ENCODE assay signal across 9 cellular contexts in genomic region chr5:173736923-173737412, GRCh38.
A peak's percentile ranks its signal among the peaks of the same experiment; 100 is the strongest.
DNase-seq lines count a peak whose midpoint lies in the region; ATAC-seq and TF ChIP-seq lines count a peak whose summit lies in the region.
"Had no signal": no experiment of that assay in that cellular context is flagged by ENCODE, and none has a peak within 500 bp of the region (broad histone marks: within the 10 kb centered on the region; RNA-seq: fewer than 3 reads in every experiment).

No MANE protein-coding gene starts in this region.

- H3K27ac ChIP-seq in left ventricle myocardium inferior (replicated peaks): no peak overlapping the region
- H3K27ac ChIP-seq: coronary artery had no signal

- H3K4me3 ChIP-seq in GM12865 (ENCODE audit: low read depth, low read length) (no peak overlapping the region), left ventricle myocardium inferior (no peak overlapping the region)
- H3K4me3 ChIP-seq: coronary artery had no signal

- H3K9me3 ChIP-seq in left ventricle myocardium inferior (replicated peaks): no peaks in the 10 kb centered on the region

- ATAC-seq in GM21381 (IDR thresholded peaks at IDR 0.05; ENCODE audit: unreplicated experiment) (peak; percentile 65), HG03439 (IDR thresholded peaks at IDR 0.05; ENCODE audit: unreplicated experiment) (peak; percentile 57)

- H3K27me3 ChIP-seq in left ventricle myocardium inferior (ENCODE audit: low read depth): no peaks in the 10 kb centered on the region

- H3K36me3 ChIP-seq in left ventricle myocardium inferior: no peaks in the 10 kb centered on the region

- TF ChIP-seq CTCF in GM12865 (IDR thresholded peaks at IDR 0.05; ENCODE audit: insufficient read depth, low read depth, low read length, missing control alignments) (no peak), left ventricle myocardium inferior (IDR thresholded peaks at IDR 0.05; ENCODE audit: borderline replicate concordance) (no peak)

- H3K4me1 ChIP-seq in left ventricle myocardium inferior: no peaks in the 10 kb centered on the region

- intact Hi-C loops in left ventricle myocardium inferior (cut with micrococcal nuclease): no loop called here
- intact Hi-C loops in head of caudate nucleus (cut with DNase I): no loop called here

- DNase-seq in GM12865 (ENCODE audit: low read depth) (peak; percentile 94), kidney tubule cell (ENCODE audit: low spot score) (peak; percentile 76), activated T-cell treated with anti-CD3 and anti-CD28 coated beads for 4 hours (no peak), left ventricle myocardium inferior (no peak), islet precursor cell (no peak), head of caudate nucleus (no peak)

Comparison
In these comparisons a context has a peak if more than half of its experiments do, and no peak if none do; other contexts are left out.
1. DNase-seq: peak in GM12865 (single experiment) and kidney tubule cell (single experiment); none in activated T-cell treated with anti-CD3 and anti-CD28 coated beads for 4 hours (single experiment), left ventricle myocardium inferior (single experiment), islet precursor cell (single experiment) and head of caudate nucleus (0 of 42).